ENCODE assay signal across 1 cellular context in genomic region chr11:11621881-11622706, GRCh38.
TF ChIP-seq lines count a peak whose summit lies in the region.

GALNT18 (minus strand) TSS chr11:11622005.

TF ChIP-seq in IMR-90, 13 proteins besides CTCF, POLR2A, EP300 and RAD21:
- TF ChIP-seq NFE2L2 (IDR thresholded peaks at IDR 0.05; ENCODE audit: low read depth, low read length) = no peak
- TF ChIP-seq RCOR1 (IDR thresholded peaks at IDR 0.05; ENCODE audit: insufficient replicate concordance, low read length) = no peak
- TF ChIP-seq MAFK (IDR thresholded peaks at IDR 0.05; ENCODE audit: low read depth, low read length) = no peak
- no peak for TF ChIP-seq CHD1 (IDR thresholded peaks at IDR 0.05; ENCODE audit: low read depth, low read length)
- TF ChIP-seq USF2 (IDR thresholded peaks at IDR 0.05; ENCODE audit: low read depth, low read length) = no peak
- no peak for TF ChIP-seq SMC3 (IDR thresholded peaks at IDR 0.05; ENCODE audit: low read depth, low read length)
- TF ChIP-seq RFX5 (IDR thresholded peaks at IDR 0.05; ENCODE audit: low read depth, low read length) = no peak
- TF ChIP-seq MXI1 (IDR thresholded peaks at IDR 0.05; ENCODE audit: borderline replicate concordance, low read depth, low read length) = peak; percentile 36; the same call in 1 of the 2 replicates
- no peak for TF ChIP-seq CEBPB (IDR thresholded peaks at IDR 0.05; ENCODE audit: low read depth, low read length)
- no peak for TF ChIP-seq FOS (IDR thresholded peaks at IDR 0.05; ENCODE audit: low read depth, low read length)
- peak; percentile 92; the same call in 1 of the 2 replicates for TF ChIP-seq MAZ (IDR thresholded peaks at IDR 0.05; ENCODE audit: borderline replicate concordance, low read depth, low read length)
- no peak for TF ChIP-seq ELK1 (IDR thresholded peaks at IDR 0.05; ENCODE audit: borderline replicate concordance, low read depth, low read length)
- TF ChIP-seq BHLHE40 (IDR thresholded peaks at IDR 0.05; ENCODE audit: low read depth, low read length) = no peak
TF ChIP-seq in IMR-90: peak in this region for 2.
